In the genomic region with DNA sequence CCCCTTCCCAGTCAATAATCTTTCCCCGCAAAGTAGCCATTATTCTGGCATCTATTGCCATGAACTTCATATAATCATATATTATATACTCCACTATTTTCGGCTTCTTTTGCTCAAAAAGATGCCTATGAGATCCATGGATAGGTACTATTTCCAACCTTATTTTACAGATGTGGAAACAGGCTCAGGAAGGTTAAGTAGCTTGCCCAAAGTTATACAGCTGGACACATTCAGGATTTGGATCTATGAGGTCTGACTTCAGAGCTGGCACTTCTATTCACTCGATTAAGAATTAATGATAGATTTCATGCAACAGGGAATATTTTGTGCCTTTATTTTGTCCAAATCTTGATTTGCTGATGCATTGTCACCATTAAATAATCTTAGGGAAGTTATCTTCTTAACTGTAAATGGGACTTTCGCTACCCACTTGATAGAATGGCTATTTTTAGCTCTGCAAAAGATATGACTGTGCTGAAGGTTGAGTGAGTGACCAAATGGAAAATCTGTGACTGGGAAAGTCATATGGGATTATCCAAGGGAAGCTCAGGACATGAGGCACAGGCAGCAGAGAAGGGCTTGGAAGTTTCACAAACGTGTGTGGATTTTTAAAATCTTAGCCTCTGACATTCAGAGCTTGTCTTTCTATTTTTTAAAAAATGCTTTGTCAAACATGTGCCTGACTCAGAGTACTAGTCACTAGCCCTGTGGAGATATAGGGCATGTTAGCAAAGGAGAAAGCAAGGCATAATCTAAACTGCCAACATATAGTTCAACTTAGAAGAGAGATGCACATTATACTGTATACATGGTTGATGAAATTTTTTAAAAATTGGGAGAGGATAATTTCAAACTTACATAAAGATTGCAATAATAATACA, we compare ENCODE assay signal across 18 cellular contexts. TPM values are rescaled to one million over a fixed set of nuclear protein-coding genes. Genes with fewer than 3 reads are reported as not detected.
DNase-seq lines count a peak whose midpoint lies in the region; TF ChIP-seq lines count a peak whose summit lies in the region.
"Had no signal": no experiment of that assay in that cellular context is flagged by ENCODE, and none has a peak within 500 bp of the region (broad histone marks: within the 10 kb centered on the region; RNA-seq: fewer than 3 reads in every experiment).

No MANE protein-coding gene starts in this region.

- CTCF ChIA-PET in PC-9 (lab: Charles Lee), result no interaction called here

- peaks cover 0 to 11% of the 10 kb centered on the region in 2 donors for H3K9me3 ChIP-seq in right atrium auricular region
- peaks cover 0 to 23% (median 17%) of the 10 kb centered on the region in 8 donors for H3K9me3 ChIP-seq in spleen
- H3K9me3 ChIP-seq in PC-9 (ENCODE audit: insufficient read depth, low read depth), result peaks cover 12% of the 10 kb centered on the region; the same call in 1 of the 2 replicates
- H3K9me3 ChIP-seq: Caco-2 had no signal

- H3K4me2 ChIP-seq in PC-9, result no peak overlapping the region

- POLR2A ChIA-PET in PC-9 (lab: Charles Lee; ENCODE audit: unreplicated experiment), result no interaction called here

- H3K36me3 ChIP-seq in right atrium auricular region, result no peaks in the 10 kb centered on the region
- peaks cover 0 to 5% (median 0%) of the 10 kb centered on the region in 6 donors for H3K36me3 ChIP-seq in spleen
- no peaks in the 10 kb centered on the region for H3K36me3 ChIP-seq in PC-9 (ENCODE audit: low read depth)

- H3K27me3 ChIP-seq in right atrium auricular region, result no peaks in the 10 kb centered on the region
- no peaks in the 10 kb centered on the region for H3K27me3 ChIP-seq in spleen (replicated peaks in 1 of 7)
- no peaks in the 10 kb centered on the region for H3K27me3 ChIP-seq in PC-9 (ENCODE audit: insufficient read depth, low read depth)

- H3K9me2 ChIP-seq in PC-9 (ENCODE audit: insufficient read depth), result no peaks in the 10 kb centered on the region

- no peaks in the 10 kb centered on the region for H3K79me2 ChIP-seq in PC-9 (ENCODE audit: low read depth)
- H3K79me2 ChIP-seq: parathyroid adenoma had no signal

- H3K4me3 ChIP-seq in right atrium auricular region (no peak overlapping the region), spleen (no peak overlapping the region), PC-9 (no peak overlapping the region)

- WGBS in spleen, 5 donors, result 72 to 86% (median 82%) methylated on average over 5 of the region's 5 CpGs

- no peak overlapping the region for H2AFZ ChIP-seq in PC-9
- H2AFZ ChIP-seq: parathyroid adenoma had no signal

- no peaks in the 10 kb centered on the region for H3F3A ChIP-seq in PC-9 (ENCODE audit: insufficient read depth, low read depth)

- BruUV-seq in PC-9 (replicated peaks; lab: Mats Ljungman, UMichigan), result no TSS peak

- TF ChIP-seq CTCF in right atrium auricular region (IDR thresholded peaks at IDR 0.05), result no peak
- no peak for TF ChIP-seq CTCF in spleen (IDR thresholded peaks at IDR 0.05 in 8 of 11, conservative IDR thresholded peaks at IDR 0.05 in 3 of 11)
- no peak for TF ChIP-seq CTCF in PC-9 (conservative IDR thresholded peaks at IDR 0.05)

- H4K20me1 ChIP-seq in PC-9 (ENCODE audit: insufficient read depth), result no peaks in the 10 kb centered on the region

- DNase-seq in RKO (ENCODE audit: low spot score), result peak; percentile 35
- peak; percentile 37 for DNase-seq in dermis blood vessel endothelial cell
- no peak for DNase-seq in right atrium auricular region (ENCODE audit: low spot score)
- DNase-seq in spleen, result no peak
- no peak for DNase-seq in HuH-7.5 (ENCODE audit: low spot score)
- DNase-seq in PC-9, result no peak
- DNase-seq in central memory CD4-positive, alpha-beta T cell, result no peak
- DNase-seq: activated CD8-positive, alpha-beta memory T cell treated with anti-CD3 and anti-CD28 coated beads for 24 hours; activated effector memory CD4-positive, alpha-beta T cell treated with Interleukin-2 at 50 U/mL for 16 hours; AML-193; anterior cingulate cortex; Caco-2; H9; immature natural killer cell; NCI-H2029; NCI-H524 treated with DMSO at 0.1 percent for 48 hours; stimulated activated naive CD8-positive, alpha-beta T cell treated with anti-CD3 and anti-CD28 coated beads, Interleukin-15, amount 100 ng/mL, for 72 hours had no signal

- H3K4me1 ChIP-seq in right atrium auricular region, result peaks cover 0 to 32% of the 10 kb centered on the region in 2 donors
- peaks cover 5 to 38% (median 12%) of the 10 kb centered on the region in 6 donors for H3K4me1 ChIP-seq in spleen
- peaks cover 10% of the 10 kb centered on the region; the same call in 1 of the 2 replicates for H3K4me1 ChIP-seq in PC-9 (replicated peaks; ENCODE audit: insufficient read depth)
- H3K4me1 ChIP-seq: Caco-2, parathyroid adenoma had no signal

- intact Hi-C loops in spleen (cut with DNase I; ENCODE audit: low total_unique reads) (no loop called here), PC-9 (cut with micrococcal nuclease; ENCODE audit: unreplicated experiment) (no loop called here)

- no peak for TF ChIP-seq POLR2A in spleen (IDR thresholded peaks at IDR 0.05)

- H3K27ac ChIP-seq in right atrium auricular region, result peak overlapping the region; percentile 78 to 85
- peak overlapping the region in 7 of 8 donors; percentile 43 to 67 (median 56) for H3K27ac ChIP-seq in spleen
- no peak overlapping the region for H3K27ac ChIP-seq in PC-9
- H3K27ac ChIP-seq: parathyroid adenoma had no signal

RNA-seq across cellular contexts. Expression of gene GIPC2, which starts 36.5 kb away (rescaled TPM):
- total RNA-seq in dermis blood vessel endothelial cell (55.5 and 69.1 TPM in 2 replicates), right atrium auricular region (1 to 10 TPM; 1.5 to 2.3 TPM), spleen (10 to 100 TPM; 27.9 to 49.9 (median 43.7) TPM), PC-9 (2021) (0.20 and 0.30 TPM in 2 replicates)
- 10 to 100 TPM in 2 of 3 donors, 1 to 10 TPM in 1; 5.5 to 26.4 (median 11.8) TPM for polyA plus RNA-seq in spleen

Comparison
In these comparisons a context has a peak if more than half of its experiments do, and no peak if none do; other contexts are left out.
1. DNase-seq: peak in RKO (single experiment) and dermis blood vessel endothelial cell (single experiment); none in right atrium auricular region (single experiment), spleen (single experiment), HuH-7.5 (single experiment), PC-9 (0 of 2) and central memory CD4-positive, alpha-beta T cell (single experiment).
2. RNA of gene GIPC2, which starts 36.5 kb away (total RNA-seq): 55.5 to 69.1 TPM in dermis blood vessel endothelial cell and 27.9 to 49.9 TPM in spleen; 1.5 to 2.3 TPM in right atrium auricular region and 0.20 to 0.30 TPM in PC-9; every median in the first group is over 4 times any median in the second.